In genomic region chr14:58755026-58755929, GRCh38 we compare ENCODE assay signal across 14 cellular contexts.
A peak's percentile ranks its signal among the peaks of the same experiment; 100 is the strongest.
DNase-seq lines count a peak whose midpoint lies in the region; ATAC-seq lines count a peak whose summit lies in the region.
"Had no signal": no experiment of that assay in that cellular context is flagged by ENCODE, and none has a peak within 500 bp of the region (broad histone marks: within the 10 kb centered on the region; RNA-seq: fewer than 3 reads in every experiment).

No MANE protein-coding gene starts in this region.

- 44% methylated on average over 3 of the region's 3 CpGs for WGBS in right cardiac atrium

- H3K27ac ChIP-seq in right cardiac atrium (ENCODE audit: low read length) = peak overlapping the region; percentile 17
- H3K27ac ChIP-seq: KMS-11 had no signal

- no peaks in the 10 kb centered on the region for H3K9me3 ChIP-seq in right cardiac atrium (ENCODE audit: control insufficient read depth, low read length)
- H3K9me3 ChIP-seq: Peyer's patch had no signal

- DNase-seq in Right ventricle myocardium superior (no peak), cardiac septum (ENCODE audit: low spot score) (no peak), SHP77 (lab: John Stamatoyannopoulos, UW) (peak; percentile 19 to 72), right cardiac atrium (peak in 2 of 3 donors; percentile 52 to 69), NCI-H1048 (lab: John Stamatoyannopoulos, UW) (no peak), G401 (ENCODE audit: low spot score) (no peak)
- DNase-seq: activated CD8-positive, alpha-beta memory T cell treated with anti-CD3 and anti-CD28 coated beads for 24 hours; activated naive CD8-positive, alpha-beta T cell treated with anti-CD3 and anti-CD28 coated beads for 36 hours; foreskin fibroblast; natural killer cell; Peyer's patch had no signal

- no peaks in the 10 kb centered on the region for H3K27me3 ChIP-seq in right cardiac atrium (ENCODE audit: control insufficient read depth, insufficient read depth)
- H3K27me3 ChIP-seq: Peyer's patch had no signal

- H3K4me1 ChIP-seq in right cardiac atrium (ENCODE audit: control insufficient read depth, insufficient read depth, low read length) = peaks cover 9% of the 10 kb centered on the region

- in situ Hi-C loops in G401 (cut with HindIII; ENCODE audit: low sequenced_read_pairs) = no loop called here

- intact Hi-C loops in Right ventricle myocardium superior (cut with DNase I) (no loop called here), cardiac septum (cut with DNase I) (no loop called here), right cardiac atrium (cut with DNase I) (no loop called here)

- H3K4me3 ChIP-seq in right cardiac atrium (ENCODE audit: low read length) = no peak overlapping the region
- H3K4me3 ChIP-seq: Peyer's patch had no signal

- ATAC-seq in Right ventricle myocardium superior (ENCODE audit: poor library complexity) = peak; percentile 47
- peak; percentile 43 to 84 for ATAC-seq in right cardiac atrium
- ATAC-seq in HG02642 (IDR thresholded peaks at IDR 0.05; ENCODE audit: poor library complexity, unreplicated experiment) = no peak
- ATAC-seq in HG02759 (IDR thresholded peaks at IDR 0.05; ENCODE audit: unreplicated experiment) = no peak
- ATAC-seq: natural killer cell had no signal

Comparison
In these comparisons a context has a peak if more than half of its experiments do, and no peak if none do; other contexts are left out.
1. DNase-seq: peak in SHP77 (2 of 2) and right cardiac atrium (2 of 3); none in Right ventricle myocardium superior (single experiment), cardiac septum (single experiment), NCI-H1048 (single experiment) and G401 (single experiment).
2. ATAC-seq: peak in Right ventricle myocardium superior (single experiment) and right cardiac atrium (2 of 2); none in HG02642 (single experiment) and HG02759 (single experiment).